27 cellular contexts compared by ENCODE assay signal in the genomic region with DNA sequence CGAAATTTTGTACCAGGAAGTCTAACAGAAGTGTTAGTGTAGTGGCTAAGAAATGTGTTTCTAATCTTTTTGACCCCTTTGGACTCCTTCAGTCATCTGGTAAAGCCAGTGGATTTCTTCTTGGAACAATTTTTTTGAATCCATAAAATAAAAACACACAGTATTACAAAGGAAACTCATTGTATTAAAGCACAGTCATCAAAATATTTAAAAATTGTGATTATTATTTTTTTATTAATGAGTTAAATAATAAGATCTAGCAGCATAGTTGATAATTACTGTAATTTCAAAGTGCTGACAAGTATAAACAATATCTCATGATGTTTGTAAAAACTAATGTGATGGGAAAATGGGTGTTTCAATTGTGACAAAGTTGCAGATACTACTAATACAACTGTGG.
"Had no signal": no experiment of that assay in that cellular context is flagged by ENCODE, and none has a peak within 500 bp of the region (broad histone marks: within the 10 kb centered on the region; RNA-seq: fewer than 3 reads in every experiment).

No MANE protein-coding gene starts in this region.

- FAIRE-seq: urothelium cell line had no signal

- H3K27me3 ChIP-seq: stomach, suprapubic skin, testis, thyroid gland, tibial artery, tibial nerve, transverse colon, upper lobe of left lung, upper lobe of right lung, uterus, vagina had no signal

- H3K36me3 ChIP-seq: stomach, suprapubic skin, thoracic aorta, thyroid gland, tibial artery, tibial nerve, transverse colon, upper lobe of left lung, upper lobe of right lung, uterus, vagina had no signal

- H3K4me3 ChIP-seq: stomach, suprapubic skin, testis, thoracic aorta, thyroid gland, tibial artery, tibial nerve, transverse colon, upper lobe of left lung, upper lobe of right lung, uterus, vagina had no signal

- DNase-seq: stimulated activated CD4-positive, alpha-beta T cell treated with anti-CD3 and anti-CD28 coated beads, Interleukin-2, amount 100 ng/mL, for 48 hours; stimulated activated CD4-positive, alpha-beta T cell treated with anti-CD3 and anti-CD28 coated beads, Interleukin-4, amount 100 ng/mL, for 1 hour; stimulated activated CD4-positive, alpha-beta T cell treated with anti-CD3 and anti-CD28 coated beads, Interleukin-4, amount 100 ng/mL, for 24 hours; stimulated activated CD4-positive, alpha-beta T cell treated with anti-CD3 and anti-CD28 coated beads, Interleukin-4, amount 100 ng/mL, for 4 hours; stimulated activated CD8-positive, alpha-beta memory T cell treated with anti-CD3 and anti-CD28 coated beads, Interleukin-4, amount 100 ng/mL, for 48 hours; stimulated activated naive B cell treated with anti-CD40 and anti-IgM and Interleukin-4, amounts not matched to agents 10 μg/mL and 1 μg/mL and 100 μg/mL, for 72 hours; stimulated activated naive CD4-positive, alpha-beta T cell; stimulated activated naive CD4-positive, alpha-beta T cell treated with Interleukin-2 at 50 U/mL for 16 hours; stimulated activated naive CD8-positive, alpha-beta T cell treated with anti-CD3 and anti-CD28 coated beads, Interleukin-15, amount 100 ng/mL, for 72 hours; stimulated activated naive CD8-positive, alpha-beta T cell treated with anti-CD3 and anti-CD28 coated beads, Interleukin-15, Interleukin-2, amounts not matched to agents 100 U/mL and 50 U/mL, for 24 hours; stomach; substantia nigra; testis; thyroid gland; tibial artery; transverse colon; trophoblast cell; upper lobe of left lung; upper lobe of right lung; uterus had no signal

- H3K4me1 ChIP-seq: stomach, suprapubic skin, testis, thyroid gland, tibial artery, tibial nerve, transverse colon, upper lobe of left lung, upper lobe of right lung, uterus, vagina had no signal

- ATAC-seq: stimulated activated effector memory CD8-positive, alpha-beta T cell treated with anti-CD3 and anti-CD28 coated beads, Interleukin-12 subunit alpha, Interleukin-12 subunit beta, amount 100 ng/mL, for 72 hours; stimulated activated memory B cell treated with anti-CD40 and anti-IgM and Interleukin-4, amounts not matched to agents 10 μg/mL and 1 μg/mL and 100 μg/mL, for 72 hours; stimulated activated naive B cell treated with anti-CD40 and anti-IgM and Interleukin-4, amounts not matched to agents 10 μg/mL and 1 μg/mL and 100 μg/mL, for 72 hours; stimulated activated naive CD8-positive, alpha-beta T cell treated with anti-CD3 and anti-CD28 coated beads, Interleukin-15, amount 100 ng/mL, for 72 hours; stimulated activated naive CD8-positive, alpha-beta T cell treated with anti-CD3 and anti-CD28 coated beads, Interleukin-15, Interleukin-2, amounts not matched to agents 100 U/mL and 50 U/mL, for 24 hours; upper lobe of right lung had no signal

- H3K27ac ChIP-seq: stomach, suprapubic skin, testis, thoracic aorta, thyroid gland, tibial artery, tibial nerve, transverse colon, upper lobe of left lung, upper lobe of right lung, uterus, vagina had no signal

- H3K9me3 ChIP-seq: stomach, suprapubic skin, testis, thoracic aorta, thyroid gland, tibial artery, transverse colon, upper lobe of left lung, upper lobe of right lung, uterus, vagina had no signal
